In genomic region chr10:103658049-103658577, GRCh38 we compare ENCODE assay signal across 1 cellular context.
A peak's percentile ranks its signal among the peaks of the same experiment; 100 is the strongest.
TF ChIP-seq lines count a peak whose summit lies in the region.

No MANE protein-coding gene starts in this region.

TF ChIP-seq in HepG2, 621 proteins besides CTCF, POLR2A, EP300 and RAD21 (continued from another document and continues in another):
- TF ChIP-seq ZNF333 (CRISPR knock-in tag; IDR thresholded peaks at IDR 0.05; ENCODE audit: borderline replicate concordance) = no peak
- TF ChIP-seq RFXANK (CRISPR knock-in tag; IDR thresholded peaks at IDR 0.05) = no peak
- no peak for TF ChIP-seq DPF2 (CRISPR knock-in tag; IDR thresholded peaks at IDR 0.05; ENCODE audit: borderline replicate concordance, low read depth)
- no peak for TF ChIP-seq ZNF34 (CRISPR knock-in tag; IDR thresholded peaks at IDR 0.05; ENCODE audit: borderline replicate concordance)
- no peak for TF ChIP-seq ZNF264 (CRISPR knock-in tag; IDR thresholded peaks at IDR 0.05)
- TF ChIP-seq KDM6A (CRISPR knock-in tag; IDR thresholded peaks at IDR 0.05; ENCODE audit: low read depth) = peak; percentile 60
- TF ChIP-seq IRX3 (CRISPR knock-in tag; IDR thresholded peaks at IDR 0.05; ENCODE audit: borderline replicate concordance, low read depth) = no peak
- no peak for TF ChIP-seq ZNF468 (CRISPR knock-in tag; IDR thresholded peaks at IDR 0.05)
- no peak for TF ChIP-seq ZFP90 (CRISPR knock-in tag; IDR thresholded peaks at IDR 0.05; ENCODE audit: borderline replicate concordance)
- TF ChIP-seq HNRNPUL1 (IDR thresholded peaks at IDR 0.05; ENCODE audit: low read depth, low read length) = no peak
- no peak for TF ChIP-seq ZNF772 (CRISPR knock-in tag; IDR thresholded peaks at IDR 0.05)
- TF ChIP-seq, protein P1, sequence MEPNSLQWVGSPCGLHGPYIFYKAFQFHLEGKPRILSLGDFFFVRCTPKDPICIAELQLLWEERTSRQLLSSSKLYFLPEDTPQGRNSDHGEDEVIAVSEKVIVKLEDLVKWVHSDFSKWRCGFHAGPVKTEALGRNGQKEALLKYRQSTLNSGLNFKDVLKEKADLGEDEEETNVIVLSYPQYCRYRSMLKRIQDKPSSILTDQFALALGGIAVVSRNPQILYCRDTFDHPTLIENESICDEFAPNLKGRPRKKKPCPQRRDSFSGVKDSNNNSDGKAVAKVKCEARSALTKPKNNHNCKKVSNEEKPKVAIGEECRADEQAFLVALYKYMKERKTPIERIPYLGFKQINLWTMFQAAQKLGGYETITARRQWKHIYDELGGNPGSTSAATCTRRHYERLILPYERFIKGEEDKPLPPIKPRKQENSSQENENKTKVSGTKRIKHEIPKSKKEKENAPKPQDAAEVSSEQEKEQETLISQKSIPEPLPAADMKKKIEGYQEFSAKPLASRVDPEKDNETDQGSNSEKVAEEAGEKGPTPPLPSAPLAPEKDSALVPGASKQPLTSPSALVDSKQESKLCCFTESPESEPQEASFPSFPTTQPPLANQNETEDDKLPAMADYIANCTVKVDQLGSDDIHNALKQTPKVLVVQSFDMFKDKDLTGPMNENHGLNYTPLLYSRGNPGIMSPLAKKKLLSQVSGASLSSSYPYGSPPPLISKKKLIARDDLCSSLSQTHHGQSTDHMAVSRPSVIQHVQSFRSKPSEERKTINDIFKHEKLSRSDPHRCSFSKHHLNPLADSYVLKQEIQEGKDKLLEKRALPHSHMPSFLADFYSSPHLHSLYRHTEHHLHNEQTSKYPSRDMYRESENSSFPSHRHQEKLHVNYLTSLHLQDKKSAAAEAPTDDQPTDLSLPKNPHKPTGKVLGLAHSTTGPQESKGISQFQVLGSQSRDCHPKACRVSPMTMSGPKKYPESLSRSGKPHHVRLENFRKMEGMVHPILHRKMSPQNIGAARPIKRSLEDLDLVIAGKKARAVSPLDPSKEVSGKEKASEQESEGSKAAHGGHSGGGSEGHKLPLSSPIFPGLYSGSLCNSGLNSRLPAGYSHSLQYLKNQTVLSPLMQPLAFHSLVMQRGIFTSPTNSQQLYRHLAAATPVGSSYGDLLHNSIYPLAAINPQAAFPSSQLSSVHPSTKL (CRISPR knock-in tag; IDR thresholded peaks at IDR 0.05) = peak; percentile 74
- TF ChIP-seq ZGPAT (CRISPR knock-in tag; IDR thresholded peaks at IDR 0.05) = peak; percentile 46; the same call in 1 of the 2 replicates
- TF ChIP-seq ZNF160 (CRISPR knock-in tag; IDR thresholded peaks at IDR 0.05) = no peak
- TF ChIP-seq, protein P2, sequence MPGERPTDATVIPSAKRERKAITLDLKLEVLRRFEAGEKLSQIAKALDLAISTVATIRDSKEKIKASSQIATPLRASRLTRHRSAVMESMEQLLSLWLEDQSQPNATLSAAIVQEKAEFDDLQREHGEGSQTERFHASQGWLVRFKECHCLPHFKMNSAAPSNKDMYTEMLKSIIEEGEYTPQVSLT (CRISPR knock-in tag; IDR thresholded peaks at IDR 0.05; ENCODE audit: borderline replicate concordance, low read depth) = no peak
- no peak for TF ChIP-seq U2AF1 (optimal IDR thresholded peaks at IDR 0.05; ENCODE audit: low read depth, low read length)
- TF ChIP-seq ZNF224 (CRISPR knock-in tag; IDR thresholded peaks at IDR 0.05) = no peak
- TF ChIP-seq, protein P3, sequence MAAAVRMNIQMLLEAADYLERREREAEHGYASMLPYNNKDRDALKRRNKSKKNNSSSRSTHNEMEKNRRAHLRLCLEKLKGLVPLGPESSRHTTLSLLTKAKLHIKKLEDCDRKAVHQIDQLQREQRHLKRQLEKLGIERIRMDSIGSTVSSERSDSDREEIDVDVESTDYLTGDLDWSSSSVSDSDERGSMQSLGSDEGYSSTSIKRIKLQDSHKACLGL (CRISPR knock-in tag; IDR thresholded peaks at IDR 0.05) = no peak
- TF ChIP-seq, protein P4, sequence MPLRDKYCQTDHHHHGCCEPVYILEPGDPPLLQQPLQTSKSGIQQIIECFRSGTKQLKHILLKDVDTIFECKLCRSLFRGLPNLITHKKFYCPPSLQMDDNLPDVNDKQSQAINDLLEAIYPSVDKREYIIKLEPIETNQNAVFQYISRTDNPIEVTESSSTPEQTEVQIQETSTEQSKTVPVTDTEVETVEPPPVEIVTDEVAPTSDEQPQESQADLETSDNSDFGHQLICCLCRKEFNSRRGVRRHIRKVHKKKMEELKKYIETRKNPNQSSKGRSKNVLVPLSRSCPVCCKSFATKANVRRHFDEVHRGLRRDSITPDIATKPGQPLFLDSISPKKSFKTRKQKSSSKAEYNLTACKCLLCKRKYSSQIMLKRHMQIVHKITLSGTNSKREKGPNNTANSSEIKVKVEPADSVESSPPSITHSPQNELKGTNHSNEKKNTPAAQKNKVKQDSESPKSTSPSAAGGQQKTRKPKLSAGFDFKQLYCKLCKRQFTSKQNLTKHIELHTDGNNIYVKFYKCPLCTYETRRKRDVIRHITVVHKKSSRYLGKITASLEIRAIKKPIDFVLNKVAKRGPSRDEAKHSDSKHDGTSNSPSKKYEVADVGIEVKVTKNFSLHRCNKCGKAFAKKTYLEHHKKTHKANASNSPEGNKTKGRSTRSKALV (CRISPR knock-in tag; IDR thresholded peaks at IDR 0.05) = no peak
- TF ChIP-seq, protein P5, sequence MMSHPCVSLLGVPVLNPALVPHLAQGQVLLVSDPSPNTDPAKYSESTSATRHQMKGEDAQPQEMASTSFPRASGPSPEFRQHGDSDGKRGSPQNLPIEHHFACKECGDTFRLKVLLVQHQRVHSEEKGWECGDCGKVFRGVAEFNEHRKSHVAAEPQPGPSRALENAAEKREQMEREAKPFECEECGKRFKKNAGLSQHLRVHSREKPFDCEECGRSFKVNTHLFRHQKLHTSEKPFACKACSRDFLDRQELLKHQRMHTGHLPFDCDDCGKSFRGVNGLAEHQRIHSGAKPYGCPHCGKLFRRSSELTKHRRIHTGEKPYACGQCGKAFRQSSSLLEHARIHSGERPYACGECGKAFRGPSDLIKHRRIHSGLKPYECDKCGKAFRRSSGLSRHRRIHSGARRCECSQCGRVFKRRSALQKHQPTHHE (CRISPR knock-in tag; IDR thresholded peaks at IDR 0.05; ENCODE audit: borderline replicate concordance) = no peak
- peak; percentile 31; the same call in 1 of the 2 replicates for TF ChIP-seq ZBTB7B (CRISPR knock-in tag; IDR thresholded peaks at IDR 0.05)
- TF ChIP-seq ZNF773 (CRISPR knock-in tag; IDR thresholded peaks at IDR 0.05; ENCODE audit: borderline replicate concordance) = no peak
- TF ChIP-seq ARNT2 (CRISPR knock-in tag; IDR thresholded peaks at IDR 0.05; ENCODE audit: low read depth) = no peak
- TF ChIP-seq ZNF331 (CRISPR knock-in tag; IDR thresholded peaks at IDR 0.05) = peak; percentile 50; the same call in 1 of the 2 replicates
- TF ChIP-seq GTF3A (CRISPR knock-in tag; conservative IDR thresholded peaks at IDR 0.05) = no peak
- TF ChIP-seq, protein P6, sequence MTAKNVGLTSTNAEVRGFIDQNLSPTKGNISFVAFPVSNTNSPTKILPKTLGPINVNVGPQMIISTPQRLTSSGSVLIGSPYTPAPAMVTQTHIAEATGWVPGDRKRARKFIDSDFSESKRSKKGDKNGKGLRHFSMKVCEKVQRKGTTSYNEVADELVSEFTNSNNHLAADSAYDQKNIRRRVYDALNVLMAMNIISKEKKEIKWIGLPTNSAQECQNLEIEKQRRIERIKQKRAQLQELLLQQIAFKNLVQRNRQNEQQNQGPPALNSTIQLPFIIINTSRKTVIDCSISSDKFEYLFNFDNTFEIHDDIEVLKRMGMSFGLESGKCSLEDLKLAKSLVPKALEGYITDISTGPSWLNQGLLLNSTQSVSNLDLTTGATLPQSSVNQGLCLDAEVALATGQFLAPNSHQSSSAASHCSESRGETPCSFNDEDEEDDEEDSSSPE (CRISPR knock-in tag; IDR thresholded peaks at IDR 0.05) = no peak
- no peak for TF ChIP-seq ZC3H13 (CRISPR knock-in tag; IDR thresholded peaks at IDR 0.05)
- TF ChIP-seq NCOR1 (IDR thresholded peaks at IDR 0.05; ENCODE audit: borderline replicate concordance, low read length) = peak; percentile 83; the same call in 1 of the 2 replicates
- TF ChIP-seq TBP (CRISPR knock-in tag; IDR thresholded peaks at IDR 0.05) = no peak
- no peak for TF ChIP-seq TBX3 (IDR thresholded peaks at IDR 0.05; ENCODE audit: borderline replicate concordance)
- TF ChIP-seq, protein P7, sequence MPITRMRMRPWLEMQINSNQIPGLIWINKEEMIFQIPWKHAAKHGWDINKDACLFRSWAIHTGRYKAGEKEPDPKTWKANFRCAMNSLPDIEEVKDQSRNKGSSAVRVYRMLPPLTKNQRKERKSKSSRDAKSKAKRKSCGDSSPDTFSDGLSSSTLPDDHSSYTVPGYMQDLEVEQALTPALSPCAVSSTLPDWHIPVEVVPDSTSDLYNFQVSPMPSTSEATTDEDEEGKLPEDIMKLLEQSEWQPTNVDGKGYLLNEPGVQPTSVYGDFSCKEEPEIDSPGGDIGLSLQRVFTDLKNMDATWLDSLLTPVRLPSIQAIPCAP (CRISPR knock-in tag; IDR thresholded peaks at IDR 0.05; ENCODE audit: low read depth) = no peak
- no peak for TF ChIP-seq ZNF75D (CRISPR knock-in tag; IDR thresholded peaks at IDR 0.05; ENCODE audit: borderline replicate concordance)
- TF ChIP-seq MED8 (CRISPR knock-in tag; IDR thresholded peaks at IDR 0.05; ENCODE audit: insufficient replicate concordance) = no peak
- TF ChIP-seq HOXA7 (CRISPR knock-in tag; IDR thresholded peaks at IDR 0.05) = no peak
- TF ChIP-seq SIX1 (CRISPR knock-in tag; IDR thresholded peaks at IDR 0.05; ENCODE audit: borderline replicate concordance) = no peak
- 0 out of 2 replicates have a peak, but pooled peaks have one; percentile 24 for TF ChIP-seq SMAD1 (CRISPR knock-in tag; IDR thresholded peaks at IDR 0.05; ENCODE audit: borderline replicate concordance, low read depth)
- no peak for TF ChIP-seq NCOA1 (CRISPR knock-in tag; IDR thresholded peaks at IDR 0.05)
- TF ChIP-seq ZNF235 (CRISPR knock-in tag; IDR thresholded peaks at IDR 0.05; ENCODE audit: borderline replicate concordance) = no peak
- TF ChIP-seq ZNF652 (CRISPR knock-in tag; IDR thresholded peaks at IDR 0.05; ENCODE audit: borderline replicate concordance, low read depth) = no peak
- TF ChIP-seq MIXL1 (CRISPR knock-in tag; IDR thresholded peaks at IDR 0.05) = no peak
- TF ChIP-seq, protein P8, sequence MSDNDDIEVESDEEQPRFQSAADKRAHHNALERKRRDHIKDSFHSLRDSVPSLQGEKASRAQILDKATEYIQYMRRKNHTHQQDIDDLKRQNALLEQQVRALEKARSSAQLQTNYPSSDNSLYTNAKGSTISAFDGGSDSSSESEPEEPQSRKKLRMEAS (IDR thresholded peaks at IDR 0.05) = no peak
- no peak for TF ChIP-seq TAF1 (CRISPR knock-in tag; IDR thresholded peaks at IDR 0.05)
- no peak for TF ChIP-seq DDIT3 (CRISPR knock-in tag; IDR thresholded peaks at IDR 0.05)
- TF ChIP-seq ZNF629 (CRISPR knock-in tag; conservative IDR thresholded peaks at IDR 0.05) = 0 out of 2 replicates have a peak, but pooled peaks have one; percentile 17
- no peak for TF ChIP-seq FOXC1 (CRISPR knock-in tag; IDR thresholded peaks at IDR 0.05; ENCODE audit: borderline replicate concordance)
- no peak for TF ChIP-seq XRCC5 (optimal IDR thresholded peaks at IDR 0.05; ENCODE audit: low read length)
- no peak for TF ChIP-seq ZNF230 (CRISPR knock-in tag; IDR thresholded peaks at IDR 0.05)
- no peak for TF ChIP-seq ZNF256 (CRISPR knock-in tag; conservative IDR thresholded peaks at IDR 0.05)
- TF ChIP-seq ZNF17 (CRISPR knock-in tag; IDR thresholded peaks at IDR 0.05) = no peak
- no peak for TF ChIP-seq CENPT (CRISPR knock-in tag; IDR thresholded peaks at IDR 0.05; ENCODE audit: low read depth)
- no peak for TF ChIP-seq RNF219 (CRISPR knock-in tag; IDR thresholded peaks at IDR 0.05)
- no peak for TF ChIP-seq EED (CRISPR knock-in tag; IDR thresholded peaks at IDR 0.05)
- TF ChIP-seq ZNF569 (CRISPR knock-in tag; IDR thresholded peaks at IDR 0.05; ENCODE audit: borderline replicate concordance) = no peak
- TF ChIP-seq NR1H2 (CRISPR knock-in tag; IDR thresholded peaks at IDR 0.05; ENCODE audit: borderline replicate concordance, low read depth) = no peak
- TF ChIP-seq TOPORS (CRISPR knock-in tag; IDR thresholded peaks at IDR 0.05) = no peak
- TF ChIP-seq ZNF564 (CRISPR knock-in tag; IDR thresholded peaks at IDR 0.05) = no peak
